ENCODE assay signal across 24 cellular contexts in genomic region chr19:5973376-5973775, GRCh38.
"Had no signal": no experiment of that assay in that cellular context is flagged by ENCODE, and none has a peak within 500 bp of the region (broad histone marks: within the 10 kb centered on the region; RNA-seq: fewer than 3 reads in every experiment).

No MANE protein-coding gene starts in this region.

- H3K9me3 Mint-ChIP-seq: activated CD4-positive, alpha-beta T cell treated with anti-CD3 and anti-CD28 coated beads, Interleukin-2, amount 10 ng/mL, durations not matched to agents 7 days and 5 days; activated naive CD4-positive, alpha-beta T cell treated with anti-CD3 and anti-CD28 coated beads, Interleukin-2, amount 50 U/mL, for 72 hours; activated T-cell treated with anti-CD3 and anti-CD28 coated beads, Interleukin-2, amount 50 U/mL, for 72 hours; central memory CD8-positive, alpha-beta T cell; memory B cell; nephron progenitor cell; type B pancreatic cell had no signal

- H3K27ac ChIP-seq: breast epithelium, colonic mucosa, esophagus muscularis mucosa, testis, vagina had no signal

- H3K4me3 Mint-ChIP-seq: activated CD4-positive, alpha-beta T cell treated with anti-CD3 and anti-CD28 coated beads, Interleukin-2, amount 10 ng/mL, durations not matched to agents 7 days and 5 days; memory B cell; nephron progenitor cell; T-helper 17 cell had no signal

- H3K27ac Mint-ChIP-seq: activated CD4-positive, alpha-beta T cell treated with anti-CD3 and anti-CD28 coated beads, Interleukin-2, amount 10 ng/mL, durations not matched to agents 7 days and 5 days had no signal

- DNase-seq: activated CD4-positive, alpha-beta T cell treated with anti-CD3 and anti-CD28 coated beads, Interleukin-2, amount 10 ng/mL, durations not matched to agents 7 days and 5 days; activated CD4-positive, CD25-positive, alpha-beta regulatory T cell; activated CD8-positive, alpha-beta memory T cell treated with anti-CD3 and anti-CD28 coated beads, Interleukin-2, amount 50 U/mL, for 48 hours; activated gamma-delta T cell; activated T-cell treated with anti-CD3 and anti-CD28 coated beads, Interleukin-2, amount 50 U/mL, for 72 hours; amniotic stem cell; colonic mucosa; glutamatergic neuron; hippocampal formation; left ventricle myocardium superior; nephron progenitor cell; stimulated activated CD4-positive, alpha-beta T cell treated with anti-CD3 and anti-CD28 coated beads, Interleukin-2, amount 100 ng/mL, for 48 hours; stimulated activated CD8-positive, alpha-beta memory T cell treated with anti-CD3 and anti-CD28 coated beads, Interleukin-4, amount 100 ng/mL, for 48 hours; stimulated activated naive CD4-positive, alpha-beta T cell; T-helper 17 cell; testis had no signal

- FAIRE-seq: frontal cortex had no signal

- H3K27me3 Mint-ChIP-seq: activated CD4-positive, alpha-beta T cell treated with anti-CD3 and anti-CD28 coated beads, Interleukin-2, amount 10 ng/mL, durations not matched to agents 7 days and 5 days; central memory CD8-positive, alpha-beta T cell; memory B cell; T-helper 17 cell; type B pancreatic cell had no signal

- H3K36me3 ChIP-seq: breast epithelium, colonic mucosa, vagina had no signal

- H3K9me3 ChIP-seq: breast epithelium, colonic mucosa, esophagus muscularis mucosa, testis, vagina had no signal

- ATAC-seq: activated naive CD4-positive, alpha-beta T cell treated with anti-CD3 and anti-CD28 coated beads, Interleukin-2, amount 50 U/mL, for 72 hours; activated T-cell treated with anti-CD3 and anti-CD28 coated beads, Interleukin-2, amount 50 U/mL, for 72 hours; left ventricle myocardium superior; T-helper 17 cell had no signal

- H3K27me3 ChIP-seq: breast epithelium, colonic mucosa, esophagus muscularis mucosa, testis, vagina had no signal

- H3K4me3 ChIP-seq: breast epithelium, colonic mucosa, esophagus muscularis mucosa, testis, vagina had no signal
